14 cellular contexts compared by ENCODE assay signal in genomic region chr2:222751821-222752719, GRCh38.
A peak's percentile ranks its signal among the peaks of the same experiment; 100 is the strongest.
DNase-seq lines count a peak whose midpoint lies in the region; TF ChIP-seq lines count a peak whose summit lies in the region.
"Had no signal": no experiment of that assay in that cellular context is flagged by ENCODE, and none has a peak within 500 bp of the region (broad histone marks: within the 10 kb centered on the region; RNA-seq: fewer than 3 reads in every experiment).

No MANE protein-coding gene starts in this region.

- H3K9me3 ChIP-seq in OCI-LY7 (ENCODE audit: low read length) (peaks cover 5% of the 10 kb centered on the region; the same call in 1 of the 2 replicates), ectodermal cell (ENCODE audit: control insufficient read depth, low read length) (no peaks in the 10 kb centered on the region), skeletal muscle tissue (ENCODE audit: control insufficient read depth in 3 of 3, low read length in 3 of 3) (no peaks in the 10 kb centered on the region)
- H3K9me3 ChIP-seq: colonic mucosa had no signal

- peaks cover 20% of the 10 kb centered on the region for H3K4me1 Mint-ChIP-seq in activated CD4-positive, alpha-beta memory T cell treated with anti-CD3 and anti-CD28 coated beads, Interleukin-2, amount 10 ng/mL, durations not matched to agents 7 days and 5 days
- H3K4me1 Mint-ChIP-seq in activated CD4-positive, alpha-beta memory T cell treated with anti-CD3 and anti-CD28 coated beads for 36 hours (ENCODE audit: low read depth) = peaks cover 2% of the 10 kb centered on the region

- peak overlapping the region; percentile 86 for H2AFZ ChIP-seq in OCI-LY7 (ENCODE audit: low read length)

- peak overlapping the region in 1 of 3 donors; percentile 8 for H3K9ac ChIP-seq in skeletal muscle tissue (ENCODE audit: low read depth in 1 of 3, low read length in 3 of 3)

- H3K27me3 ChIP-seq in ectodermal cell (ENCODE audit: control insufficient read depth, insufficient read depth, low read length, poor library complexity, severe bottlenecking) (no peaks in the 10 kb centered on the region), skeletal muscle tissue (ENCODE audit: control insufficient read depth in 3 of 3, insufficient read depth in 3 of 3, low read length in 3 of 3) (no peaks in the 10 kb centered on the region)
- H3K27me3 ChIP-seq: colonic mucosa had no signal

- CTCF ChIA-PET in activated CD4-positive, alpha-beta memory T cell treated with anti-CD3 and anti-CD28 coated beads, Interleukin-2, amount 10 ng/mL, durations not matched to agents 7 days and 5 days (lab: Charles Lee) = interaction anchor here (2.8 kb wide), 1 partner anchor 45 kb away, joined by 12 read pairs; no protein-coding TSS in a partner anchor
- CTCF ChIA-PET in activated CD4-positive, alpha-beta memory T cell treated with anti-CD3 and anti-CD28 coated beads for 36 hours (lab: Charles Lee) = interaction anchor here (1.0 to 1.2 kb wide), 3 partner anchors 49 to 188 kb away, joined by 3 read pairs; no protein-coding TSS in a partner anchor
- CTCF ChIA-PET in OCI-LY7 (lab: Charles Lee; ENCODE audit: unreplicated experiment) = no interaction called here

- TF ChIP-seq CTCF in OCI-LY7 (conservative IDR thresholded peaks at IDR 0.05; ENCODE audit: low read length) = no peak

- no TSS peak for BruUV-seq in OCI-LY7 (replicated peaks; lab: Mats Ljungman, UMichigan)

- no peaks in the 10 kb centered on the region for H4K20me1 ChIP-seq in OCI-LY7 (ENCODE audit: insufficient read depth, low read length)

- WGBS in ectodermal cell, 2 experiments = 53 to 54% methylated on average over 10 to 13 of the region's 13 CpGs

- H3K9me3 Mint-ChIP-seq in activated CD4-positive, alpha-beta memory T cell treated with anti-CD3 and anti-CD28 coated beads, Interleukin-2, amount 10 ng/mL, durations not matched to agents 7 days and 5 days = no peaks in the 10 kb centered on the region
- no peaks in the 10 kb centered on the region for H3K9me3 Mint-ChIP-seq in activated CD4-positive, alpha-beta memory T cell treated with anti-CD3 and anti-CD28 coated beads for 36 hours

- H3K4me1 ChIP-seq in OCI-LY7 (ENCODE audit: insufficient read depth, low read length, poor library complexity, severe bottlenecking) = peaks cover 6% of the 10 kb centered on the region
- peaks cover 22% of the 10 kb centered on the region for H3K4me1 ChIP-seq in ectodermal cell (ENCODE audit: control insufficient read depth, insufficient read depth, low read length)
- peaks cover 17 to 18% (median 17%) of the 10 kb centered on the region in 3 donors for H3K4me1 ChIP-seq in skeletal muscle tissue (ENCODE audit: control insufficient read depth in 3 of 3, insufficient read depth in 3 of 3, low read length in 3 of 3)
- H3K4me1 ChIP-seq: colonic mucosa had no signal

- H3K9me2 ChIP-seq in OCI-LY7 (ENCODE audit: insufficient read depth, low read length) = no peaks in the 10 kb centered on the region

- no peak overlapping the region for H3K4me3 Mint-ChIP-seq in activated CD4-positive, alpha-beta memory T cell treated with anti-CD3 and anti-CD28 coated beads, Interleukin-2, amount 10 ng/mL, durations not matched to agents 7 days and 5 days
- no peak overlapping the region for H3K4me3 Mint-ChIP-seq in activated CD4-positive, alpha-beta memory T cell treated with anti-CD3 and anti-CD28 coated beads for 36 hours

- H3K36me3 ChIP-seq in OCI-LY7 (ENCODE audit: insufficient read depth, low read length) = no peaks in the 10 kb centered on the region
- no peaks in the 10 kb centered on the region for H3K36me3 ChIP-seq in ectodermal cell (ENCODE audit: control insufficient read depth, insufficient read depth, low read length)
- H3K36me3 ChIP-seq in skeletal muscle tissue (ENCODE audit: control insufficient read depth in 3 of 3, insufficient read depth in 3 of 3, low read length in 3 of 3) = no peaks in the 10 kb centered on the region
- H3K36me3 ChIP-seq: colonic mucosa had no signal

- H3K4me2 ChIP-seq in OCI-LY7 (ENCODE audit: low read length) = no peak overlapping the region

- POLR2A ChIA-PET in activated CD4-positive, alpha-beta memory T cell treated with anti-CD3 and anti-CD28 coated beads, Interleukin-2, amount 10 ng/mL, durations not matched to agents 7 days and 5 days (lab: Charles Lee) = no interaction called here
- POLR2A ChIA-PET in activated CD4-positive, alpha-beta memory T cell treated with anti-CD3 and anti-CD28 coated beads for 36 hours (lab: Charles Lee) = no interaction called here
- POLR2A ChIA-PET in OCI-LY7 (lab: Charles Lee) = interaction anchor here (0.7 to 2.4 kb wide), 7 partner anchors 13 to 155 kb away, joined by 3 to 11 read pairs (median 3); no protein-coding TSS in a partner anchor

- intact Hi-C loops in activated CD4-positive, alpha-beta memory T cell treated with anti-CD3 and anti-CD28 coated beads for 36 hours (cut with micrococcal nuclease) = no loop called here
- intact Hi-C loops in OCI-LY7 (cut with micrococcal nuclease; ENCODE audit: unreplicated experiment) = no loop called here

- no peak overlapping the region for H3K27ac ChIP-seq in OCI-LY7 (ENCODE audit: low read depth, low read length, poor library complexity, severe bottlenecking)
- peak overlapping the region; percentile 82 for H3K27ac ChIP-seq in ectodermal cell (ENCODE audit: insufficient read depth, low read depth, low read length, poor library complexity, severe bottlenecking)
- peak overlapping the region; percentile 64 for H3K27ac ChIP-seq in skeletal muscle tissue (ENCODE audit: low read depth, low read length)
- H3K27ac ChIP-seq: colonic mucosa, RWPE1 had no signal

- no peak overlapping the region for H3K27ac Mint-ChIP-seq in activated CD4-positive, alpha-beta memory T cell treated with anti-CD3 and anti-CD28 coated beads, Interleukin-2, amount 10 ng/mL, durations not matched to agents 7 days and 5 days
- no peak overlapping the region for H3K27ac Mint-ChIP-seq in activated CD4-positive, alpha-beta memory T cell treated with anti-CD3 and anti-CD28 coated beads for 36 hours

- H3K36me3 Mint-ChIP-seq in activated CD4-positive, alpha-beta memory T cell treated with anti-CD3 and anti-CD28 coated beads, Interleukin-2, amount 10 ng/mL, durations not matched to agents 7 days and 5 days (ENCODE audit: low read depth) = no peaks in the 10 kb centered on the region
- H3K36me3 Mint-ChIP-seq in activated CD4-positive, alpha-beta memory T cell treated with anti-CD3 and anti-CD28 coated beads for 36 hours = no peaks in the 10 kb centered on the region

- no peaks in the 10 kb centered on the region for H3K79me2 ChIP-seq in OCI-LY7 (ENCODE audit: insufficient read depth, low read depth, low read length)

- H3K27me3 Mint-ChIP-seq in activated CD4-positive, alpha-beta memory T cell treated with anti-CD3 and anti-CD28 coated beads, Interleukin-2, amount 10 ng/mL, durations not matched to agents 7 days and 5 days = peaks cover 9% of the 10 kb centered on the region
- peaks cover 2% of the 10 kb centered on the region for H3K27me3 Mint-ChIP-seq in activated CD4-positive, alpha-beta memory T cell treated with anti-CD3 and anti-CD28 coated beads for 36 hours

- no peak overlapping the region for H3K4me3 ChIP-seq in OCI-LY7 (ENCODE audit: low read depth, low read length, poor library complexity, severe bottlenecking)
- H3K4me3 ChIP-seq in ectodermal cell (ENCODE audit: insufficient read depth, low read depth, low read length) = no peak overlapping the region
- no peak overlapping the region for H3K4me3 ChIP-seq in skeletal muscle tissue (ENCODE audit: low read length in 3 of 3)
- H3K4me3 ChIP-seq: colonic mucosa, lung had no signal

- peak; percentile 36 for DNase-seq in activated CD4-positive, alpha-beta memory T cell treated with anti-CD3 and anti-CD28 coated beads, Interleukin-2, amount 10 ng/mL, durations not matched to agents 7 days and 5 days
- no peak for DNase-seq in activated CD4-positive, alpha-beta memory T cell treated with anti-CD3 and anti-CD28 coated beads for 36 hours
- DNase-seq in OCI-LY7 (ENCODE audit: low spot score) (no peak), NCI-H1694 (lab: John Stamatoyannopoulos, UW) (no peak), T1000 (lab: John Stamatoyannopoulos, UW) (no peak)
- no peak for DNase-seq in stimulated activated CD4-positive, alpha-beta T cell treated with anti-CD3 and anti-CD28 coated beads, Interleukin-15, amount 100 ng/mL, for 24 hours
- DNase-seq: activated naive CD4-positive, alpha-beta T cell treated with Interleukin-2 at 50 U/mL for 16 hours; colonic mucosa; NCI-H226; stimulated activated CD4-positive, alpha-beta T cell treated with anti-CD3 and anti-CD28 coated beads, Interleukin-1b, Interleukin-23, amount 100 ng/mL, for 48 hours had no signal
